19 cellular contexts compared by ENCODE assay signal in the genomic region with DNA sequence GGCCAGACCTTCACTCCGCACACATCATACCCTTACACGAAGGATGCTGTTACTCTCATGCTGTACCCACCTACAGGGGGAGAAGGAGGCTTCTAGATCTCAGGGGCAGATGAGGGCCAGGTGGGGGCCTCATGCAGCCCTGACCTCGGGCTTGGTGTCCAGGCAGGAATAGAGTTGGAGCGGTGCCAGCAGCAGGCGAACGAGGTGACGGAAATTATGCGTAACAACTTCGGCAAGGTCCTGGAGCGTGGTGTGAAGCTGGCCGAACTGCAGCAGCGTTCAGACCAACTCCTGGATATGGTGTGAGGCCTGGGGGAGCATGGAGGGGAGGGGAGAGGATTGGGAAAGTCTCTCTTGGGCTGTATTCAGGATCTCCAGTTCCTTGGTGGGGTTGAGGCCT. TPM values are rescaled to one million over a fixed set of nuclear protein-coding genes. Genes with fewer than 3 reads are reported as not detected.
A peak's percentile ranks its signal among the peaks of the same experiment; 100 is the strongest.
DNase-seq lines count a peak whose midpoint lies in the region; ATAC-seq, FAIRE-seq and TF ChIP-seq lines count a peak whose summit lies in the region.
"Had no signal": no experiment of that assay in that cellular context is flagged by ENCODE, and none has a peak within 500 bp of the region (broad histone marks: within the 10 kb centered on the region; RNA-seq: fewer than 3 reads in every experiment).

No MANE protein-coding gene starts in this region.

- peak overlapping the region; percentile 86; the same call in 1 of the 2 replicates for H3K27ac Mint-ChIP-seq in HFFc6
- H3K27ac Mint-ChIP-seq in dendritic cell treated with granulocyte-macrophage colony-stimulating factor and Interleukin-4, amounts not matched to agents 40 ng/mL and 50 ng/mL, for 4 days: peak overlapping the region; percentile 96
- H3K27ac Mint-ChIP-seq in CD8-positive, alpha-beta T cell: no peak overlapping the region

- no peaks in the 10 kb centered on the region; the same call in 1 of the 2 replicates for H3K27me3 Mint-ChIP-seq in HFFc6 (ENCODE audit: insufficient read depth)
- H3K27me3 Mint-ChIP-seq in dendritic cell treated with granulocyte-macrophage colony-stimulating factor and Interleukin-4, amounts not matched to agents 40 ng/mL and 50 ng/mL, for 4 days: no peaks in the 10 kb centered on the region
- H3K27me3 Mint-ChIP-seq in CD8-positive, alpha-beta T cell (ENCODE audit: low read depth): no peaks in the 10 kb centered on the region
- H3K27me3 Mint-ChIP-seq: activated CD4-positive, alpha-beta T cell treated with anti-CD3 and anti-CD28 coated beads, Interleukin-2, amount 10 ng/mL, durations not matched to agents 24 days and 14 days; activated T-cell treated with anti-CD3 and anti-CD28 coated beads, Interleukin-2, amount 50 U/mL, for 24 hours; naive B cell had no signal

- H3K9ac ChIP-seq in mucosa of rectum (ENCODE audit: low read depth in 1 of 2, low read length in 2 of 2) (no peak overlapping the region), stomach smooth muscle (ENCODE audit: low read length in 2 of 2) (no peak overlapping the region)
- H3K9ac ChIP-seq: BLaER1 had no signal

- no peaks in the 10 kb centered on the region for H3K9me3 Mint-ChIP-seq in HFFc6
- no peaks in the 10 kb centered on the region for H3K9me3 Mint-ChIP-seq in dendritic cell treated with granulocyte-macrophage colony-stimulating factor and Interleukin-4, amounts not matched to agents 40 ng/mL and 50 ng/mL, for 4 days
- no peaks in the 10 kb centered on the region for H3K9me3 Mint-ChIP-seq in CD8-positive, alpha-beta T cell
- H3K9me3 Mint-ChIP-seq: activated CD4-positive, alpha-beta T cell treated with anti-CD3 and anti-CD28 coated beads, Interleukin-2, amount 10 ng/mL, durations not matched to agents 24 days and 14 days; activated T-cell treated with anti-CD3 and anti-CD28 coated beads, Interleukin-2, amount 50 U/mL, for 24 hours; naive B cell had no signal

- no peak for ATAC-seq in CD8-positive, alpha-beta T cell
- no peak for ATAC-seq in HG02759 (IDR thresholded peaks at IDR 0.05; ENCODE audit: unreplicated experiment)

- no peak overlapping the region for H3K4me3 ChIP-seq in mucosa of rectum (ENCODE audit: low read length in 2 of 2)
- H3K4me3 ChIP-seq in stomach smooth muscle (ENCODE audit: low read length in 2 of 2): no peak overlapping the region
- no peak overlapping the region for H3K4me3 ChIP-seq in CD8-positive, alpha-beta T cell (ENCODE audit: low read depth, low read length)
- H3K4me3 ChIP-seq: BLaER1 had no signal

- H3K9me3 ChIP-seq in mucosa of rectum (ENCODE audit: control insufficient read depth in 2 of 2, low read length in 2 of 2): no peaks in the 10 kb centered on the region
- H3K9me3 ChIP-seq in stomach smooth muscle (ENCODE audit: control insufficient read depth in 2 of 2, low read length in 2 of 2): no peaks in the 10 kb centered on the region
- H3K9me3 ChIP-seq in CD8-positive, alpha-beta T cell (ENCODE audit: low read length): no peaks in the 10 kb centered on the region
- H3K9me3 ChIP-seq: BLaER1 had no signal

- no peak for TF ChIP-seq CTCF in HFFc6 (IDR thresholded peaks at IDR 0.05)
- TF ChIP-seq CTCF in CD8-positive, alpha-beta T cell (IDR thresholded peaks at IDR 0.05): no peak

- H3K27ac ChIP-seq in mucosa of rectum (ENCODE audit: low read depth in 2 of 2, low read length in 2 of 2) (peak overlapping the region; percentile 36 to 64), stomach smooth muscle (ENCODE audit: low read length) (peak overlapping the region; percentile 41)
- H3K27ac ChIP-seq in CD8-positive, alpha-beta T cell (ENCODE audit: low read depth, low read length): no peak overlapping the region
- H3K27ac ChIP-seq: BLaER1 had no signal

- POLR2A ChIA-PET in CD8-positive, alpha-beta T cell (lab: Charles Lee): interaction anchor here (0.8 to 1.4 kb wide), 3 partner anchors 8 to 53 kb away, joined by 3 to 4 read pairs (median 3); partner anchors contain the start of gene MAT2A

- H3K4me1 Mint-ChIP-seq in HFFc6 (ENCODE audit: low read depth): peaks cover 51% of the 10 kb centered on the region
- H3K4me1 Mint-ChIP-seq in dendritic cell treated with granulocyte-macrophage colony-stimulating factor and Interleukin-4, amounts not matched to agents 40 ng/mL and 50 ng/mL, for 4 days (ENCODE audit: low read depth): peaks cover 87% of the 10 kb centered on the region
- H3K4me1 Mint-ChIP-seq in CD8-positive, alpha-beta T cell (ENCODE audit: low read depth): peaks cover 44% of the 10 kb centered on the region

- H3K4me1 ChIP-seq in mucosa of rectum (ENCODE audit: control insufficient read depth in 2 of 2, insufficient read depth in 2 of 2, low read length in 2 of 2) (peaks cover 15 to 31% of the 10 kb centered on the region in 2 donors), stomach smooth muscle (ENCODE audit: control insufficient read depth, insufficient read depth, low read length) (peaks cover 45% of the 10 kb centered on the region)
- H3K4me1 ChIP-seq in CD8-positive, alpha-beta T cell (ENCODE audit: insufficient read depth, low read length): peaks cover 24% of the 10 kb centered on the region

- no peaks in the 10 kb centered on the region for H3K27me3 ChIP-seq in mucosa of rectum (ENCODE audit: control insufficient read depth in 2 of 2, insufficient read depth in 2 of 2, low read length in 2 of 2)
- no peaks in the 10 kb centered on the region for H3K27me3 ChIP-seq in stomach smooth muscle (ENCODE audit: control insufficient read depth in 1 of 2, insufficient read depth in 2 of 2, low read length in 2 of 2)
- H3K27me3 ChIP-seq in CD8-positive, alpha-beta T cell (ENCODE audit: insufficient read depth, low read length): no peaks in the 10 kb centered on the region
- H3K27me3 ChIP-seq: BLaER1 had no signal

- peaks cover 4% of the 10 kb centered on the region; the same call in 1 of the 2 replicates for H3K36me3 Mint-ChIP-seq in HFFc6 (ENCODE audit: low read depth)
- peaks cover 46% of the 10 kb centered on the region for H3K36me3 Mint-ChIP-seq in dendritic cell treated with granulocyte-macrophage colony-stimulating factor and Interleukin-4, amounts not matched to agents 40 ng/mL and 50 ng/mL, for 4 days (ENCODE audit: low read depth)
- H3K36me3 Mint-ChIP-seq in CD8-positive, alpha-beta T cell: peaks cover 10% of the 10 kb centered on the region
- H3K36me3 Mint-ChIP-seq: naive B cell had no signal

- intact Hi-C loops in dendritic cell treated with granulocyte-macrophage colony-stimulating factor and Interleukin-4, amounts not matched to agents 40 ng/mL and 50 ng/mL, for 4 days (cut with micrococcal nuclease): no loop called here
- intact Hi-C loops in CD8-positive, alpha-beta T cell (cut with DNase I, micrococcal nuclease): no loop called here

- no peak for FAIRE-seq in H54 (lab: Jason Lieb, UNC)
- FAIRE-seq: small intestine had no signal

- DNase-seq in HFFc6 (no peak), T-helper 2 cell (no peak), H54 (ENCODE audit: insufficient read length, low spot score) (no peak)
- DNase-seq in CD8-positive, alpha-beta T cell: no peak
- DNase-seq: activated CD4-positive, alpha-beta T cell treated with anti-CD3 and anti-CD28 coated beads, Interleukin-2, amount 10 ng/mL, durations not matched to agents 24 days and 14 days; activated T-cell treated with anti-CD3 and anti-CD28 coated beads, Interleukin-2, amount 50 U/mL, for 24 hours; DMS79; effector memory CD4-positive, alpha-beta T cell; islet precursor cell; naive B cell; NCI-H2029 treated with DMSO at 0.1 percent for 48 hours; SHP77 treated with DMSO at 0.1 percent for 48 hours; small intestine; T-helper 9 cell had no signal

- no peak for TF ChIP-seq POLR2A in H54 (IDR thresholded peaks at IDR 0.05; ENCODE audit: low read depth, low read length)

- no peak overlapping the region for H3K4me3 Mint-ChIP-seq in HFFc6
- no peak overlapping the region for H3K4me3 Mint-ChIP-seq in dendritic cell treated with granulocyte-macrophage colony-stimulating factor and Interleukin-4, amounts not matched to agents 40 ng/mL and 50 ng/mL, for 4 days
- no peak overlapping the region for H3K4me3 Mint-ChIP-seq in CD8-positive, alpha-beta T cell
- H3K4me3 Mint-ChIP-seq: activated CD4-positive, alpha-beta T cell treated with anti-CD3 and anti-CD28 coated beads, Interleukin-2, amount 10 ng/mL, durations not matched to agents 24 days and 14 days; activated T-cell treated with anti-CD3 and anti-CD28 coated beads, Interleukin-2, amount 50 U/mL, for 24 hours had no signal

- CTCF ChIA-PET in CD8-positive, alpha-beta T cell (lab: Charles Lee): interaction anchor here (1.1 to 1.2 kb wide), 3 partner anchors 8 to 171 kb away, joined by 3 read pairs; no protein-coding TSS in a partner anchor

- H3K36me3 ChIP-seq in mucosa of rectum (ENCODE audit: control insufficient read depth in 2 of 2, insufficient read depth in 2 of 2, low read length in 2 of 2): peaks cover 0 to under 1% of the 10 kb centered on the region in 2 donors
- H3K36me3 ChIP-seq in stomach smooth muscle (ENCODE audit: control insufficient read depth in 2 of 2, insufficient read depth in 2 of 2, low read length in 2 of 2): peaks cover 0 to under 1% of the 10 kb centered on the region in 2 donors
- H3K36me3 ChIP-seq in CD8-positive, alpha-beta T cell (ENCODE audit: insufficient read depth, low read length): no peaks in the 10 kb centered on the region

RNA-seq across cellular contexts. Expression of gene RNF181, which starts 4.0 kb away (rescaled TPM):
- 100 to 1,000 TPM; 121 to 160 (median 146) TPM for total RNA-seq in HFFc6 (2021; fragmentation: NEBNext Ultra II Directional; extraction: Animal tissue kit (Norgen Biotek cat#: 25700))
- 10 to 100 TPM; 38.1 to 41.0 TPM for total RNA-seq in CD8-positive, alpha-beta T cell

RNA-seq across cellular contexts. Expression of gene VAMP5, which starts 7.3 kb away (rescaled TPM):
- 10 to 100 TPM; 51.2 to 84.2 (median 71.4) TPM for total RNA-seq in HFFc6 (2021; fragmentation: NEBNext Ultra II Directional; extraction: Animal tissue kit (Norgen Biotek cat#: 25700))
- 10 to 100 TPM; 22.7 to 23.9 TPM for total RNA-seq in CD8-positive, alpha-beta T cell

RNA-seq across cellular contexts. Expression of gene TMEM150A, which starts 10.9 kb away (rescaled TPM):
- total RNA-seq in HFFc6 (2021; fragmentation: NEBNext Ultra II Directional; extraction: Animal tissue kit (Norgen Biotek cat#: 25700)): 10 to 100 TPM; 10.3 to 20.4 (median 12.7) TPM
- total RNA-seq in CD8-positive, alpha-beta T cell: 1 to 10 TPM; 5.7 to 6.0 TPM

RNA-seq across cellular contexts. Expression of gene VAMP8, which starts 14.2 kb away (rescaled TPM):
- total RNA-seq in HFFc6 (2021; fragmentation: NEBNext Ultra II Directional; extraction: Animal tissue kit (Norgen Biotek cat#: 25700)): under 1 TPM in 4 of 6 experiments, not detected in 2; 0.31 to 0.46 (median 0.35) TPM
- total RNA-seq in CD8-positive, alpha-beta T cell: 10 to 100 TPM; 28.1 to 28.7 TPM

RNA-seq across cellular contexts. Expression of gene C2orf68, which starts 20.3 kb away (rescaled TPM):
- total RNA-seq in HFFc6 (2021; fragmentation: NEBNext Ultra II Directional; extraction: Animal tissue kit (Norgen Biotek cat#: 25700)): 10 to 100 TPM; 13.7 to 17.6 (median 16.0) TPM
- 10 to 100 TPM; 23.2 to 27.9 TPM for total RNA-seq in CD8-positive, alpha-beta T cell
